26 cellular contexts compared by ENCODE assay signal in genomic region chr14:100813291-100813690, GRCh38. TPM values are rescaled to one million over a fixed set of nuclear protein-coding genes. Genes with fewer than 3 reads are reported as not detected.
"Had no signal": no experiment of that assay in that cellular context is flagged by ENCODE, and none has a peak within 500 bp of the region (broad histone marks: within the 10 kb centered on the region; RNA-seq: fewer than 3 reads in every experiment).

No MANE protein-coding gene starts in this region.

- H3K4me1 ChIP-seq: left lung, lower lobe of right lung, parathyroid adenoma, right atrium auricular region, right lobe of liver, suprapubic skin, tibial artery, upper lobe of right lung, uterus had no signal

- H3K9ac ChIP-seq: parathyroid adenoma had no signal

- H2AFZ ChIP-seq: parathyroid adenoma had no signal

- ATAC-seq: left colon; left lung; lower lobe of right lung; naive thymus-derived CD8-positive, alpha-beta T cell; right lobe of liver; stimulated activated effector memory CD8-positive, alpha-beta T cell treated with anti-CD3 and anti-CD28 coated beads, Interleukin-12 subunit alpha, Interleukin-12 subunit beta, amount 100 ng/mL, for 72 hours; upper lobe of right lung had no signal

- H3K27ac Mint-ChIP-seq: progenitor cell of endocrine pancreas; stimulated activated effector memory CD8-positive, alpha-beta T cell treated with anti-CD3 and anti-CD28 coated beads, Interleukin-12 subunit alpha, Interleukin-12 subunit beta, amount 100 ng/mL, for 72 hours; stimulated activated naive CD8-positive, alpha-beta T cell treated with anti-CD3 and anti-CD28 coated beads, Interleukin-15, Interleukin-2, amounts not matched to agents 100 ng/mL and 50 ng/mL, for 24 hours had no signal

- H3K4me3 Mint-ChIP-seq: naive thymus-derived CD8-positive, alpha-beta T cell; stimulated activated effector memory CD8-positive, alpha-beta T cell treated with anti-CD3 and anti-CD28 coated beads, Interleukin-12 subunit alpha, Interleukin-12 subunit beta, amount 100 ng/mL, for 72 hours; stimulated activated naive CD8-positive, alpha-beta T cell treated with anti-CD3 and anti-CD28 coated beads, Interleukin-15, Interleukin-2, amounts not matched to agents 100 ng/mL and 50 ng/mL, for 24 hours had no signal

- H3K4me3 ChIP-seq: left lung, lower lobe of right lung, right atrium auricular region, right lobe of liver, skin epidermis, suprapubic skin, thoracic aorta, tibial artery, upper lobe of right lung, uterus had no signal

- H3K27me3 ChIP-seq: right atrium auricular region, right lobe of liver, tibial artery, uterus had no signal

- H3K27me3 Mint-ChIP-seq: progenitor cell of endocrine pancreas had no signal

- DNase-seq: head of caudate nucleus; hippocampal formation; left colon; left lung; lower lobe of right lung; mammary epithelial cell; mesenchymal stem cell; naive thymus-derived CD8-positive, alpha-beta T cell; nucleus accumbens; right lobe of liver; stimulated activated CD4-positive, alpha-beta T cell treated with anti-CD3 and anti-CD28 coated beads, Interleukin-4, amount 100 ng/mL, for 24 hours; stimulated activated naive CD4-positive, alpha-beta T cell; tibial artery; trophoblast cell; upper lobe of right lung; uterus had no signal

- H3K9me3 Mint-ChIP-seq: stimulated activated effector memory CD8-positive, alpha-beta T cell treated with anti-CD3 and anti-CD28 coated beads, Interleukin-12 subunit alpha, Interleukin-12 subunit beta, amount 100 ng/mL, for 72 hours had no signal

- H3K36me3 ChIP-seq: left lung, lower lobe of right lung, right atrium auricular region, right lobe of liver, suprapubic skin, thoracic aorta, tibial artery, upper lobe of right lung, uterus had no signal

- H3K4me1 Mint-ChIP-seq: stimulated activated effector memory CD8-positive, alpha-beta T cell treated with anti-CD3 and anti-CD28 coated beads, Interleukin-12 subunit alpha, Interleukin-12 subunit beta, amount 100 ng/mL, for 72 hours had no signal

- H3K36me3 Mint-ChIP-seq: stimulated activated effector memory CD8-positive, alpha-beta T cell treated with anti-CD3 and anti-CD28 coated beads, Interleukin-12 subunit alpha, Interleukin-12 subunit beta, amount 100 ng/mL, for 72 hours had no signal

- H3K9me3 ChIP-seq: right lobe of liver, suprapubic skin, thoracic aorta, upper lobe of right lung had no signal

- H3K27ac ChIP-seq: left lung, lower lobe of right lung, parathyroid adenoma, right atrium auricular region, right lobe of liver, skin epidermis, suprapubic skin, thoracic aorta, tibial artery, upper lobe of right lung, uterus had no signal

RNA-seq across cellular contexts. Expression of gene MEG3, which starts 12.6 kb away (rescaled TPM):
- total RNA-seq: naive thymus-derived CD8-positive, alpha-beta T cell; osteocyte had no signal
- polyA plus RNA-seq: naive thymus-derived CD8-positive, alpha-beta T cell; neural cell had no signal
